In genomic region chr7:409344-410281, GRCh38 we compare ENCODE assay signal across 28 cellular contexts.
A peak's percentile ranks its signal among the peaks of the same experiment; 100 is the strongest.
DNase-seq lines count a peak whose midpoint lies in the region; ATAC-seq, FAIRE-seq and TF ChIP-seq lines count a peak whose summit lies in the region.
"Had no signal": no experiment of that assay in that cellular context is flagged by ENCODE, and none has a peak within 500 bp of the region (broad histone marks: within the 10 kb centered on the region; RNA-seq: fewer than 3 reads in every experiment).

No MANE protein-coding gene starts in this region.

- H3K4me1 ChIP-seq in heart left ventricle (no peaks in the 10 kb centered on the region), Panc1 (ENCODE audit: control insufficient read depth, insufficient read depth, low read length) (no peaks in the 10 kb centered on the region), HepG2 (ENCODE audit: insufficient read depth, low read length) (peaks cover 33% of the 10 kb centered on the region), spleen (no peaks in the 10 kb centered on the region)
- H3K4me1 ChIP-seq: gastroesophageal sphincter, HAP-1, suprapubic skin had no signal

- H3K27ac Mint-ChIP-seq in activated CD4-positive, alpha-beta memory T cell treated with anti-CD3 and anti-CD28 coated beads for 36 hours = no peak overlapping the region
- no peak overlapping the region for H3K27ac Mint-ChIP-seq in activated naive CD8-positive, alpha-beta T cell treated with anti-CD3 and anti-CD28 coated beads, Interleukin-2, amount 50 U/mL, for 24 hours
- H3K27ac Mint-ChIP-seq: activated naive CD4-positive, alpha-beta T cell treated with anti-CD3 and anti-CD28 coated beads, Interleukin-2, amount 10 ng/mL, durations not matched to agents 7 days and 5 days; stimulated activated effector memory CD8-positive, alpha-beta T cell treated with anti-CD3 and anti-CD28 coated beads, Interleukin-12 subunit alpha, Interleukin-12 subunit beta, amount 100 ng/mL, for 72 hours; T-cell had no signal

- H3K36me3 Mint-ChIP-seq in activated CD4-positive, alpha-beta memory T cell treated with anti-CD3 and anti-CD28 coated beads for 36 hours = no peaks in the 10 kb centered on the region
- no peaks in the 10 kb centered on the region for H3K36me3 Mint-ChIP-seq in activated naive CD8-positive, alpha-beta T cell treated with anti-CD3 and anti-CD28 coated beads, Interleukin-2, amount 50 U/mL, for 24 hours (ENCODE audit: low read depth)
- H3K36me3 Mint-ChIP-seq: activated naive CD4-positive, alpha-beta T cell treated with anti-CD3 and anti-CD28 coated beads, Interleukin-2, amount 10 ng/mL, durations not matched to agents 7 days and 5 days; stimulated activated effector memory CD8-positive, alpha-beta T cell treated with anti-CD3 and anti-CD28 coated beads, Interleukin-12 subunit alpha, Interleukin-12 subunit beta, amount 100 ng/mL, for 72 hours; T-cell had no signal

- H3K4me2 ChIP-seq in HepG2 (ENCODE audit: low read depth, low read length) = peak overlapping the region; percentile 59

- H4K20me1 ChIP-seq in HepG2 (ENCODE audit: insufficient read depth, low read length) = no peaks in the 10 kb centered on the region

- CTCF ChIA-PET in Panc1 (lab: Charles Lee) = no interaction called here
- CTCF ChIA-PET in HepG2 (lab: Yijun Ruan, JAX; ENCODE audit: low intra/inter-chr PET ratio, low total read pairs) = no interaction called here
- CTCF ChIA-PET in activated CD4-positive, alpha-beta memory T cell treated with anti-CD3 and anti-CD28 coated beads for 36 hours (lab: Charles Lee) = no interaction called here

- H3K9me3 ChIP-seq in heart left ventricle (no peaks in the 10 kb centered on the region), Panc1 (ENCODE audit: control insufficient read depth, insufficient read depth, low read depth, low read length) (no peaks in the 10 kb centered on the region), HepG2 (ENCODE audit: low read length) (no peaks in the 10 kb centered on the region), spleen (no peaks in the 10 kb centered on the region)
- H3K9me3 ChIP-seq: gastroesophageal sphincter, HAP-1, suprapubic skin had no signal

- peaks cover 8% of the 10 kb centered on the region for H3K27me3 Mint-ChIP-seq in activated CD4-positive, alpha-beta memory T cell treated with anti-CD3 and anti-CD28 coated beads for 36 hours
- no peaks in the 10 kb centered on the region for H3K27me3 Mint-ChIP-seq in activated naive CD8-positive, alpha-beta T cell treated with anti-CD3 and anti-CD28 coated beads, Interleukin-2, amount 50 U/mL, for 24 hours

- no peak overlapping the region for H3K9ac ChIP-seq in HepG2 (ENCODE audit: insufficient read depth, low read depth, low read length)

- no peak overlapping the region for H3K4me3 Mint-ChIP-seq in activated CD4-positive, alpha-beta memory T cell treated with anti-CD3 and anti-CD28 coated beads for 36 hours
- no peak overlapping the region for H3K4me3 Mint-ChIP-seq in activated naive CD8-positive, alpha-beta T cell treated with anti-CD3 and anti-CD28 coated beads, Interleukin-2, amount 50 U/mL, for 24 hours
- H3K4me3 Mint-ChIP-seq: activated naive CD4-positive, alpha-beta T cell treated with anti-CD3 and anti-CD28 coated beads, Interleukin-2, amount 10 ng/mL, durations not matched to agents 7 days and 5 days; stimulated activated effector memory CD8-positive, alpha-beta T cell treated with anti-CD3 and anti-CD28 coated beads, Interleukin-12 subunit alpha, Interleukin-12 subunit beta, amount 100 ng/mL, for 72 hours; T-cell had no signal

- peak in 3 of 5 donors; percentile 14 to 46 (median 16) for DNase-seq in heart left ventricle
- DNase-seq in cardiac septum (ENCODE audit: low spot score) = no peak
- DNase-seq in Panc1 (ENCODE audit: low read depth, low spot score) = no peak
- no peak for DNase-seq in HepG2 (ENCODE audit: low spot score)
- DNase-seq in spleen = peak; percentile 59
- no peak for DNase-seq in activated CD4-positive, alpha-beta memory T cell treated with anti-CD3 and anti-CD28 coated beads for 36 hours
- DNase-seq in NCI-H1436 treated with DMSO at 0.1 percent for 48 hours (lab: John Stamatoyannopoulos, UW) = no peak
- no peak for DNase-seq in activated naive CD8-positive, alpha-beta T cell treated with anti-CD3 and anti-CD28 coated beads, Interleukin-2, amount 50 U/mL, for 24 hours
- DNase-seq: ACHN; activated CD4-positive, alpha-beta T cell treated with anti-CD3 and anti-CD28 coated beads for 4 hours; anterior cingulate cortex; cortex of kidney; NCI-H187 treated with DMSO at 0.1 percent for 48 hours; NCI-H345; nucleus accumbens; OCI-M1; SIG-M5; stimulated activated CD4-positive, alpha-beta T cell treated with anti-CD3 and anti-CD28 coated beads, Interleukin-2, amount 100 ng/mL, for 48 hours; T-cell had no signal

- FAIRE-seq in HepG2 (lab: Jason Lieb, UNC) = no peak
- FAIRE-seq: GM12891, islet of Langerhans had no signal

- intact Hi-C loops in heart left ventricle (cut with DNase I) = no loop called here
- intact Hi-C loops in cardiac septum (cut with DNase I) = no loop called here
- intact Hi-C loops in Panc1 (cut with micrococcal nuclease; ENCODE audit: unreplicated experiment) = no loop called here
- intact Hi-C loops in HepG2 (cut with micrococcal nuclease; ENCODE audit: unreplicated experiment) = no loop called here
- intact Hi-C loops in spleen (cut with DNase I; ENCODE audit: low total_unique reads) = no loop called here
- intact Hi-C loops in activated CD4-positive, alpha-beta memory T cell treated with anti-CD3 and anti-CD28 coated beads for 36 hours (cut with micrococcal nuclease) = no loop called here

- no peaks in the 10 kb centered on the region for H3K4me1 Mint-ChIP-seq in activated CD4-positive, alpha-beta memory T cell treated with anti-CD3 and anti-CD28 coated beads for 36 hours (ENCODE audit: low read depth)
- no peaks in the 10 kb centered on the region for H3K4me1 Mint-ChIP-seq in activated naive CD8-positive, alpha-beta T cell treated with anti-CD3 and anti-CD28 coated beads, Interleukin-2, amount 50 U/mL, for 24 hours
- H3K4me1 Mint-ChIP-seq: activated naive CD4-positive, alpha-beta T cell treated with anti-CD3 and anti-CD28 coated beads, Interleukin-2, amount 10 ng/mL, durations not matched to agents 7 days and 5 days; stimulated activated effector memory CD8-positive, alpha-beta T cell treated with anti-CD3 and anti-CD28 coated beads, Interleukin-12 subunit alpha, Interleukin-12 subunit beta, amount 100 ng/mL, for 72 hours had no signal

- in situ Hi-C loops in Panc1 (cut with HindIII; ENCODE audit: low pct_unique_long_range_greater_than_20kb, low sequenced_read_pairs) (no loop called here), HepG2 (cut with HindIII; ENCODE audit: extremely low pct_ligation_motif_present, low pct_unique_long_range_greater_than_20kb) (no loop called here)

- no peak for TF ChIP-seq POLR2A in heart left ventricle (IDR thresholded peaks at IDR 0.05)
- no peak for TF ChIP-seq POLR2A in HepG2 (IDR thresholded peaks at IDR 0.05; ENCODE audit: insufficient read depth in 1 of 2, low read depth in 2 of 2, low read length in 2 of 2)
- TF ChIP-seq POLR2A in spleen (IDR thresholded peaks at IDR 0.05) = no peak

- no peaks in the 10 kb centered on the region for H3K9me3 Mint-ChIP-seq in activated CD4-positive, alpha-beta memory T cell treated with anti-CD3 and anti-CD28 coated beads for 36 hours
- H3K9me3 Mint-ChIP-seq in activated naive CD8-positive, alpha-beta T cell treated with anti-CD3 and anti-CD28 coated beads, Interleukin-2, amount 50 U/mL, for 24 hours = no peaks in the 10 kb centered on the region
- H3K9me3 Mint-ChIP-seq: activated naive CD4-positive, alpha-beta T cell treated with anti-CD3 and anti-CD28 coated beads, Interleukin-2, amount 10 ng/mL, durations not matched to agents 7 days and 5 days; stimulated activated effector memory CD8-positive, alpha-beta T cell treated with anti-CD3 and anti-CD28 coated beads, Interleukin-12 subunit alpha, Interleukin-12 subunit beta, amount 100 ng/mL, for 72 hours; T-cell had no signal

- TF ChIP-seq RAD21 in HepG2 (CRISPR knock-in tag; IDR thresholded peaks at IDR 0.05) = no peak

- H3K27me3 ChIP-seq in heart left ventricle = peaks cover 0 to 26% (median 5%) of the 10 kb centered on the region in 9 donors
- peaks cover 23% of the 10 kb centered on the region for H3K27me3 ChIP-seq in Panc1 (ENCODE audit: control insufficient read depth, insufficient read depth, low read length)
- H3K27me3 ChIP-seq in HepG2 (ENCODE audit: control insufficient read depth in 1 of 2, insufficient read depth in 2 of 2, low read length in 2 of 2) = peaks cover 13 to 69% of the 10 kb centered on the region in 2 experiments
- peaks cover 0 to 25% (median 0%) of the 10 kb centered on the region in 7 donors for H3K27me3 ChIP-seq in spleen (replicated peaks in 1 of 7)
- H3K27me3 ChIP-seq: cardiac muscle cell had no signal

- H3K79me2 ChIP-seq in HepG2 (ENCODE audit: insufficient read depth, low read length) = no peaks in the 10 kb centered on the region

- POLR2A ChIA-PET in Panc1 (lab: Charles Lee) (no interaction called here), HepG2 (lab: Yijun Ruan, JAX) (no interaction called here)
- POLR2A ChIA-PET in activated CD4-positive, alpha-beta memory T cell treated with anti-CD3 and anti-CD28 coated beads for 36 hours (lab: Charles Lee) = no interaction called here

- H3K4me3 ChIP-seq in heart left ventricle (no peak overlapping the region), Panc1 (ENCODE audit: low read depth in 2 of 2, low read length in 2 of 2) (no peak overlapping the region), HepG2 (replicated peaks in 1 of 3; ENCODE audit: insufficient read depth in 1 of 3, low read depth in 2 of 3, low read length in 3 of 3) (peak overlapping the region in 1 of 3 experiments; percentile 35; a peak in 1 of 6 replicates), spleen (no peak overlapping the region)
- H3K4me3 ChIP-seq: cardiac muscle cell, gastroesophageal sphincter, HAP-1, suprapubic skin had no signal

- ATAC-seq in heart left ventricle (no peak), Panc1 (peak; percentile 36; the same call in 1 of the 2 replicates), HepG2 (peak; percentile 59)
- no peak for ATAC-seq in activated naive CD8-positive, alpha-beta T cell treated with anti-CD3 and anti-CD28 coated beads, Interleukin-2, amount 50 U/mL, for 24 hours
- ATAC-seq: gastroesophageal sphincter; stimulated activated effector memory CD8-positive, alpha-beta T cell treated with anti-CD3 and anti-CD28 coated beads, Interleukin-12 subunit alpha, Interleukin-12 subunit beta, amount 100 ng/mL, for 72 hours; T-cell had no signal

- H3K27ac ChIP-seq in heart left ventricle = no peak overlapping the region
- no peak overlapping the region for H3K27ac ChIP-seq in Panc1 (ENCODE audit: low read length)
- no peak overlapping the region for H3K27ac ChIP-seq in HepG2 (ENCODE audit: extremely low read length, insufficient read depth, low read length)
- H3K27ac ChIP-seq in spleen = no peak overlapping the region
- H3K27ac ChIP-seq: C4-2B, cardiac muscle cell, gastroesophageal sphincter, suprapubic skin had no signal

- TF ChIP-seq CTCF in heart left ventricle (IDR thresholded peaks at IDR 0.05) (no peak), Panc1 (IDR thresholded peaks at IDR 0.05) (no peak), HepG2 (CRISPR knock-in tag; IDR thresholded peaks at IDR 0.05) (no peak), spleen (IDR thresholded peaks at IDR 0.05 in 8 of 11, conservative IDR thresholded peaks at IDR 0.05 in 3 of 11) (no peak)

- no peak overlapping the region for H2AFZ ChIP-seq in HepG2 (ENCODE audit: low read length)

- H3K36me3 ChIP-seq in heart left ventricle = no peaks in the 10 kb centered on the region
- no peaks in the 10 kb centered on the region for H3K36me3 ChIP-seq in Panc1 (ENCODE audit: control insufficient read depth, insufficient read depth, low read length)
- H3K36me3 ChIP-seq in HepG2 (replicated peaks in 1 of 2; ENCODE audit: control insufficient read depth in 1 of 2, insufficient read depth in 2 of 2, low read length in 2 of 2) = no peaks in the 10 kb centered on the region
- H3K36me3 ChIP-seq in spleen = no peaks in the 10 kb centered on the region
- H3K36me3 ChIP-seq: cardiac muscle cell, gastroesophageal sphincter, HAP-1, suprapubic skin had no signal

- no TSS peak for BruUV-seq in Panc1 (replicated peaks; lab: Mats Ljungman, UMichigan)
- no TSS peak for BruUV-seq in HepG2 (replicated peaks; lab: Mats Ljungman, UMichigan)

- TF ChIP-seq EP300 in HepG2 (IDR thresholded peaks at IDR 0.05; ENCODE audit: low read depth in 2 of 2, low read length in 2 of 2) = no peak
- no peak for TF ChIP-seq EP300 in HepG2 (CRISPR knock-in tag; IDR thresholded peaks at IDR 0.05; ENCODE audit: borderline replicate concordance)

- WGBS in heart left ventricle, 4 donors = 57 to 70% (median 67%) methylated on average over 27 to 34 of the region's 34 CpGs
- 11% methylated on average over 18 of the region's 34 CpGs for WGBS in HepG2 (ENCODE audit: low lambda C conversion rate)
- 75 to 82% (median 77%) methylated on average over 31 to 34 of the region's 34 CpGs for WGBS in spleen, 5 donors

Comparison
In these comparisons a context has a peak if more than half of its experiments do, and no peak if none do; other contexts are left out.
1. DNase-seq: peak in heart left ventricle (3 of 5) and spleen (single experiment); none in cardiac septum (single experiment), Panc1 (single experiment), HepG2 (single experiment), activated CD4-positive, alpha-beta memory T cell treated with anti-CD3 and anti-CD28 coated beads for 36 hours (single experiment), NCI-H1436 treated with DMSO at 0.1 percent for 48 hours (single experiment) and activated naive CD8-positive, alpha-beta T cell treated with anti-CD3 and anti-CD28 coated beads, Interleukin-2, amount 50 U/mL, for 24 hours (single experiment).
2. ATAC-seq: peak in Panc1 (single experiment) and HepG2 (single experiment); none in heart left ventricle (0 of 4) and activated naive CD8-positive, alpha-beta T cell treated with anti-CD3 and anti-CD28 coated beads, Interleukin-2, amount 50 U/mL, for 24 hours (single experiment).